Comparison of ENCODE assay signal across 1 cellular context in genomic region chr7:23277359-23277989, GRCh38.
TF ChIP-seq lines count a peak whose summit lies in the region.

No MANE protein-coding gene starts in this region.

TF ChIP-seq in HepG2, 621 proteins besides CTCF, POLR2A, EP300 and RAD21 (continued from another document and continues in another):
- TF ChIP-seq, protein P1, sequence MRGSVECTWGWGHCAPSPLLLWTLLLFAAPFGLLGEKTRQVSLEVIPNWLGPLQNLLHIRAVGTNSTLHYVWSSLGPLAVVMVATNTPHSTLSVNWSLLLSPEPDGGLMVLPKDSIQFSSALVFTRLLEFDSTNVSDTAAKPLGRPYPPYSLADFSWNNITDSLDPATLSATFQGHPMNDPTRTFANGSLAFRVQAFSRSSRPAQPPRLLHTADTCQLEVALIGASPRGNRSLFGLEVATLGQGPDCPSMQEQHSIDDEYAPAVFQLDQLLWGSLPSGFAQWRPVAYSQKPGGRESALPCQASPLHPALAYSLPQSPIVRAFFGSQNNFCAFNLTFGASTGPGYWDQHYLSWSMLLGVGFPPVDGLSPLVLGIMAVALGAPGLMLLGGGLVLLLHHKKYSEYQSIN (CRISPR knock-in tag; IDR thresholded peaks at IDR 0.05; ENCODE audit: borderline replicate concordance): no peak
- no peak for TF ChIP-seq HIVEP1 (CRISPR knock-in tag; IDR thresholded peaks at IDR 0.05)
- TF ChIP-seq CSRNP2 (CRISPR knock-in tag; conservative IDR thresholded peaks at IDR 0.05; ENCODE audit: low read depth): no peak
- TF ChIP-seq ISL2 (CRISPR knock-in tag; IDR thresholded peaks at IDR 0.05): no peak
- TF ChIP-seq ZNF775 (CRISPR knock-in tag; IDR thresholded peaks at IDR 0.05; ENCODE audit: borderline replicate concordance): no peak
- no peak for TF ChIP-seq ZNF687 (CRISPR knock-in tag; IDR thresholded peaks at IDR 0.05)
- no peak for TF ChIP-seq ZNF234 (CRISPR knock-in tag; conservative IDR thresholded peaks at IDR 0.05)
- no peak for TF ChIP-seq MYNN (CRISPR knock-in tag; IDR thresholded peaks at IDR 0.05; ENCODE audit: low read depth)
- no peak for TF ChIP-seq TBX2 (CRISPR knock-in tag; IDR thresholded peaks at IDR 0.05; ENCODE audit: borderline replicate concordance)
- TF ChIP-seq KAT8 (CRISPR knock-in tag; IDR thresholded peaks at IDR 0.05): peak; percentile 32; the same call in 1 of the 2 replicates
- TF ChIP-seq ZNF264 (CRISPR knock-in tag; IDR thresholded peaks at IDR 0.05): no peak
- TF ChIP-seq PAX8 (CRISPR knock-in tag; IDR thresholded peaks at IDR 0.05; ENCODE audit: borderline replicate concordance): no peak
- no peak for TF ChIP-seq MXD4 (CRISPR knock-in tag; IDR thresholded peaks at IDR 0.05)
- 0 out of 2 replicates have a peak, but pooled peaks have one; percentile 42 for TF ChIP-seq IRF2 (CRISPR knock-in tag; IDR thresholded peaks at IDR 0.05)
- TF ChIP-seq ZBTB25 (CRISPR knock-in tag; IDR thresholded peaks at IDR 0.05): 0 out of 2 replicates have a peak, but pooled peaks have one; percentile 38
- no peak for TF ChIP-seq FLYWCH1 (CRISPR knock-in tag; IDR thresholded peaks at IDR 0.05)
- TF ChIP-seq, protein P2, sequence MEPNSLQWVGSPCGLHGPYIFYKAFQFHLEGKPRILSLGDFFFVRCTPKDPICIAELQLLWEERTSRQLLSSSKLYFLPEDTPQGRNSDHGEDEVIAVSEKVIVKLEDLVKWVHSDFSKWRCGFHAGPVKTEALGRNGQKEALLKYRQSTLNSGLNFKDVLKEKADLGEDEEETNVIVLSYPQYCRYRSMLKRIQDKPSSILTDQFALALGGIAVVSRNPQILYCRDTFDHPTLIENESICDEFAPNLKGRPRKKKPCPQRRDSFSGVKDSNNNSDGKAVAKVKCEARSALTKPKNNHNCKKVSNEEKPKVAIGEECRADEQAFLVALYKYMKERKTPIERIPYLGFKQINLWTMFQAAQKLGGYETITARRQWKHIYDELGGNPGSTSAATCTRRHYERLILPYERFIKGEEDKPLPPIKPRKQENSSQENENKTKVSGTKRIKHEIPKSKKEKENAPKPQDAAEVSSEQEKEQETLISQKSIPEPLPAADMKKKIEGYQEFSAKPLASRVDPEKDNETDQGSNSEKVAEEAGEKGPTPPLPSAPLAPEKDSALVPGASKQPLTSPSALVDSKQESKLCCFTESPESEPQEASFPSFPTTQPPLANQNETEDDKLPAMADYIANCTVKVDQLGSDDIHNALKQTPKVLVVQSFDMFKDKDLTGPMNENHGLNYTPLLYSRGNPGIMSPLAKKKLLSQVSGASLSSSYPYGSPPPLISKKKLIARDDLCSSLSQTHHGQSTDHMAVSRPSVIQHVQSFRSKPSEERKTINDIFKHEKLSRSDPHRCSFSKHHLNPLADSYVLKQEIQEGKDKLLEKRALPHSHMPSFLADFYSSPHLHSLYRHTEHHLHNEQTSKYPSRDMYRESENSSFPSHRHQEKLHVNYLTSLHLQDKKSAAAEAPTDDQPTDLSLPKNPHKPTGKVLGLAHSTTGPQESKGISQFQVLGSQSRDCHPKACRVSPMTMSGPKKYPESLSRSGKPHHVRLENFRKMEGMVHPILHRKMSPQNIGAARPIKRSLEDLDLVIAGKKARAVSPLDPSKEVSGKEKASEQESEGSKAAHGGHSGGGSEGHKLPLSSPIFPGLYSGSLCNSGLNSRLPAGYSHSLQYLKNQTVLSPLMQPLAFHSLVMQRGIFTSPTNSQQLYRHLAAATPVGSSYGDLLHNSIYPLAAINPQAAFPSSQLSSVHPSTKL (CRISPR knock-in tag; IDR thresholded peaks at IDR 0.05): peak; percentile 46
- TF ChIP-seq THAP11 (CRISPR knock-in tag; IDR thresholded peaks at IDR 0.05): no peak
- TF ChIP-seq ZNF343 (CRISPR knock-in tag; IDR thresholded peaks at IDR 0.05): no peak
- TF ChIP-seq ZNF737 (CRISPR knock-in tag; IDR thresholded peaks at IDR 0.05; ENCODE audit: borderline replicate concordance): no peak
- peak; percentile 30; the same call in 1 of the 2 replicates for TF ChIP-seq MED1 (CRISPR knock-in tag; IDR thresholded peaks at IDR 0.05)
- TF ChIP-seq GATAD1 (CRISPR knock-in tag; IDR thresholded peaks at IDR 0.05): 0 out of 2 replicates have a peak, but pooled peaks have one; percentile 22
- peak; percentile 26; the same call in 1 of the 2 replicates for TF ChIP-seq SOX5 (CRISPR knock-in tag; IDR thresholded peaks at IDR 0.05; ENCODE audit: borderline replicate concordance)
- no peak for TF ChIP-seq ZFP36L1 (CRISPR knock-in tag; IDR thresholded peaks at IDR 0.05)
- no peak for TF ChIP-seq NR2F6 (IDR thresholded peaks at IDR 0.05)
- TF ChIP-seq NR2F6 (CRISPR knock-in tag; IDR thresholded peaks at IDR 0.05): no peak
- TF ChIP-seq ZNF512B (CRISPR knock-in tag; IDR thresholded peaks at IDR 0.05; ENCODE audit: borderline replicate concordance): no peak
- TF ChIP-seq ZNF589 (CRISPR knock-in tag; conservative IDR thresholded peaks at IDR 0.05): no peak
- no peak for TF ChIP-seq ZNF547 (CRISPR knock-in tag; IDR thresholded peaks at IDR 0.05)
- TF ChIP-seq ZNF44 (CRISPR knock-in tag; IDR thresholded peaks at IDR 0.05): no peak
- TF ChIP-seq SRSF4 (IDR thresholded peaks at IDR 0.05; ENCODE audit: low read depth, low read length, poor library complexity, severe bottlenecking): no peak
- no peak for TF ChIP-seq NFYC (CRISPR knock-in tag; IDR thresholded peaks at IDR 0.05)
- no peak for TF ChIP-seq PHB2 (IDR thresholded peaks at IDR 0.05; ENCODE audit: partially characterized antibody)
- 0 out of 2 replicates have a peak, but pooled peaks have one; percentile 27 for TF ChIP-seq ARID3A (IDR thresholded peaks at IDR 0.05; ENCODE audit: low read depth, low read length)
- no peak for TF ChIP-seq ZNF777 (CRISPR knock-in tag; IDR thresholded peaks at IDR 0.05)
- TF ChIP-seq ATF2 (CRISPR knock-in tag; IDR thresholded peaks at IDR 0.05): 0 out of 2 replicates have a peak, but pooled peaks have one; percentile 35
- no peak for TF ChIP-seq ZFY (CRISPR knock-in tag; IDR thresholded peaks at IDR 0.05)
